2 cellular contexts compared by ENCODE assay signal in genomic region chr19:33587150-33587549, GRCh38.
TF ChIP-seq lines count a peak whose summit lies in the region.

No MANE protein-coding gene starts in this region.

TF ChIP-seq in HEK293, 187 proteins besides CTCF, POLR2A, EP300 and RAD21:
- TF ChIP-seq ZNF707 (tag by site-specific recombination; IDR thresholded peaks at IDR 0.05) (peak; percentile 97), ZNF513 (tag by site-specific recombination; IDR thresholded peaks at IDR 0.05) (no peak)

TF ChIP-seq in K562, 482 proteins besides CTCF, POLR2A, EP300 and RAD21:
- TF ChIP-seq POLR2AphosphoS2 (IDR thresholded peaks at IDR 0.05; ENCODE audit: low read length) (no peak), ZNF707 (CRISPR knock-in tag; conservative IDR thresholded peaks at IDR 0.05) (peak; percentile 81)
TF ChIP-seq in K562: peak in this region for 1.
